In the genomic region with DNA sequence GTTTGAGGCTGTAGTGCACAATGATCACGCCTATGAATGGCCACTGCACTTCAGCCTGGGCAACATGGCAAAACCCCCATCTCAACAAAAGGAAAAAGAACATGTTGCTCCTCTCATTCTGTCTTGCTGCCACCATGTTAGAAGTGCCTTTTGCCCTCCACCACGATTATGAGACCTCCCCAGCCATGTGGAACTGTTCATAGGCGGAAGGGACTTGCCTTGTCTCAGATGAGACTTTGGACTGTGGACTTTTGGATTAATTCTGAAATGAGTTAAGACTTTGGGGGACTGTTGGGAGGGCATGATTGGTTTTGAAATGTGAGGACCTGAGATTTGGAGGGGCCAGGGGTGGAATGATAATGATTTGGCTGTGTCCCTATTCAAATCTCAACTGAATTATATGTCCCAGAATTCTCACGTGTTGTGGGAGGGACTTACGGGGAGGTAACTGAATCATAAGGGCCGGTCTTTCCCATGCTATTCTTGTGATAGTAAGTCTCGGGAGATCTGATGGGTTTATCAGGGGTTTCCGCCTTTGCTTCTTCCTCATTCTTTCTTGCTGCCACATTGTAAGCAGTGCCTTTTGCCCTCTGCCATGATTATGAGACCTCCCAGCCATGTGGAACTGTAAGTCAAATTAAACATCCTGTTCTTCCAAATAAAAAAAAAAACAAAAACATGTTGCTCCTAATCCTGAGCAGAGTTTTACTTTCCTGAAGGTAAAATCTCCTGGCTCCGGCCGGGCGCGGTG, we compare ENCODE assay signal across 2 cellular contexts.
TF ChIP-seq lines count a peak whose summit lies in the region.

No MANE protein-coding gene starts in this region.

TF ChIP-seq in HepG2, 621 proteins besides CTCF, POLR2A, EP300 and RAD21:
- peak; percentile 62 for TF ChIP-seq HNF4A (CRISPR knock-in tag; IDR thresholded peaks at IDR 0.05)
- no peak for TF ChIP-seq ELF3 (CRISPR knock-in tag; IDR thresholded peaks at IDR 0.05)

TF ChIP-seq in WTC11, 78 proteins besides CTCF, POLR2A, EP300 and RAD21:
- TF ChIP-seq TEAD4 (CRISPR knock-in tag; IDR thresholded peaks at IDR 0.05) (no peak), ZNF671 (CRISPR knock-in tag; IDR thresholded peaks at IDR 0.05) (no peak), GRHL2 (CRISPR knock-in tag; IDR thresholded peaks at IDR 0.05; ENCODE audit: insufficient replicate concordance, severe bottlenecking) (no peak), ZNF232 (CRISPR knock-in tag; IDR thresholded peaks at IDR 0.05) (no peak), TP53 (CRISPR knock-in tag; IDR thresholded peaks at IDR 0.05) (no peak), USF1 (CRISPR knock-in tag; IDR thresholded peaks at IDR 0.05) (no peak), MXD4 (CRISPR knock-in tag; IDR thresholded peaks at IDR 0.05; ENCODE audit: borderline replicate concordance) (no peak), GTF2I (CRISPR knock-in tag; conservative IDR thresholded peaks at IDR 0.05) (no peak), NFATC4 (CRISPR knock-in tag; IDR thresholded peaks at IDR 0.05) (no peak), E2F1 (CRISPR knock-in tag; IDR thresholded peaks at IDR 0.05) (no peak)
